Comparison of ENCODE assay signal across 13 cellular contexts in genomic region chr5:139276426-139276825, GRCh38. TPM values are rescaled to one million over a fixed set of nuclear protein-coding genes. Genes with fewer than 3 reads are reported as not detected.
DNase-seq lines count a peak whose midpoint lies in the region; ATAC-seq and TF ChIP-seq lines count a peak whose summit lies in the region.
"Had no signal": no experiment of that assay in that cellular context is flagged by ENCODE, and none has a peak within 500 bp of the region (broad histone marks: within the 10 kb centered on the region; RNA-seq: fewer than 3 reads in every experiment).

No MANE protein-coding gene starts in this region.

- H3K27me3 Mint-ChIP-seq in H9 (ENCODE audit: low read depth) (no peaks in the 10 kb centered on the region), nephron (ENCODE audit: low read depth) (no peaks in the 10 kb centered on the region)
- no peaks in the 10 kb centered on the region for H3K27me3 Mint-ChIP-seq in activated T-helper 17 cell treated with anti-CD3 and anti-CD28 coated beads, Interleukin-2, amount 50 U/mL, for 72 hours
- H3K27me3 Mint-ChIP-seq: T-helper 17 cell had no signal

- no peak overlapping the region for H2AK5ac ChIP-seq in H9 (ENCODE audit: insufficient read length, low read length)

- no peaks in the 10 kb centered on the region for H3K27me3 ChIP-seq in H9 (ENCODE audit: insufficient read depth, low read length)

- H3K4ac ChIP-seq in H9 (ENCODE audit: low read depth, low read length), result no peak overlapping the region

- H3K27ac ChIP-seq in C4-2B (peak overlapping the region; percentile 91), H9 (ENCODE audit: insufficient read length, low read depth, low read length) (peak overlapping the region; percentile 28)

- no peak overlapping the region for H3K56ac ChIP-seq in H9 (ENCODE audit: insufficient read length, low read depth, low read length)

- H3K18ac ChIP-seq in H9 (ENCODE audit: insufficient read length, low read depth, low read length), result no peak overlapping the region

- DNase-seq in H9 (no peak), foreskin melanocyte (no peak), COR-L47 (lab: John Stamatoyannopoulos, UW) (no peak), C1 segment of cervical spinal cord (lab: John Stamatoyannopoulos, UW) (no peak)
- DNase-seq: activated naive CD4-positive, alpha-beta T cell treated with Interleukin-2 at 50 U/mL for 16 hours; left ventricle myocardium superior; NCI-H524 treated with DMSO at 0.1 percent for 48 hours; stimulated activated naive CD4-positive, alpha-beta T cell treated with Interleukin-2 at 50 U/mL for 16 hours; T-helper 17 cell had no signal

- H3K9me3 Mint-ChIP-seq in H9 (peaks cover 3% of the 10 kb centered on the region in 2 experiments; a peak in 2 of 5 replicates), nephron (no peaks in the 10 kb centered on the region)
- H3K9me3 Mint-ChIP-seq in activated T-helper 17 cell treated with anti-CD3 and anti-CD28 coated beads, Interleukin-2, amount 50 U/mL, for 72 hours, result no peaks in the 10 kb centered on the region

- TF ChIP-seq CTCF in C4-2B (conservative IDR thresholded peaks at IDR 0.05), result no peak
- TF ChIP-seq CTCF in H9 (conservative IDR thresholded peaks at IDR 0.05), result no peak
- no peak for TF ChIP-seq CTCF in nephron (IDR thresholded peaks at IDR 0.05; ENCODE audit: unreplicated experiment in 3 of 3)

- H3K4me1 ChIP-seq in H9 (ENCODE audit: insufficient read depth, low read length), result peaks cover 8% of the 10 kb centered on the region

- H2BK12ac ChIP-seq in H9 (ENCODE audit: insufficient read length, low read depth, low read length), result no peak overlapping the region

- H4K20me1 ChIP-seq in H9 (ENCODE audit: control insufficient read depth, insufficient read depth, insufficient read length), result no peaks in the 10 kb centered on the region

- no peak overlapping the region for H2BK5ac ChIP-seq in H9 (ENCODE audit: insufficient read length, low read length)

- no peak overlapping the region for H3K23ac ChIP-seq in H9 (ENCODE audit: insufficient read length, low read depth, low read length)

- H2AFZ ChIP-seq in H9 (ENCODE audit: low read length), result no peak overlapping the region

- no peak overlapping the region for H4K5ac ChIP-seq in H9 (ENCODE audit: insufficient read length, low read depth, low read length)

- H4K8ac ChIP-seq in H9 (replicated peaks; ENCODE audit: insufficient read length, low read depth, low read length), result no peak overlapping the region

- H3K4me3 Mint-ChIP-seq in H9, result peak overlapping the region; percentile 94 to 98
- H3K4me3 Mint-ChIP-seq in activated T-helper 17 cell treated with anti-CD3 and anti-CD28 coated beads, Interleukin-2, amount 50 U/mL, for 72 hours, result peak overlapping the region; percentile 97
- peak overlapping the region in 2 of 3 experiments; percentile 29 to 56 for H3K4me3 Mint-ChIP-seq in nephron

- H3T11ph ChIP-seq in H9 (ENCODE audit: low read length), result no peak overlapping the region

- no peaks in the 10 kb centered on the region for H3K9me3 ChIP-seq in H9 (ENCODE audit: control insufficient read depth, low read depth, low read length)

- H3K36me3 Mint-ChIP-seq in H9 (ENCODE audit: insufficient read depth in 1 of 3, low read depth in 3 of 3), result peaks cover 54 to 69% (median 60%) of the 10 kb centered on the region in 3 experiments
- H3K36me3 Mint-ChIP-seq in activated T-helper 17 cell treated with anti-CD3 and anti-CD28 coated beads, Interleukin-2, amount 50 U/mL, for 72 hours (ENCODE audit: low read depth), result peaks cover 77% of the 10 kb centered on the region
- H3K36me3 Mint-ChIP-seq in nephron (ENCODE audit: low read depth), result no peaks in the 10 kb centered on the region

- H4K91ac ChIP-seq in H9 (ENCODE audit: insufficient read length, low read depth, low read length), result no peak overlapping the region

- H2BK120ac ChIP-seq in H9 (ENCODE audit: low read depth, low read length, poor library complexity, severe bottlenecking), result no peak overlapping the region

- no peak for ATAC-seq in activated T-helper 17 cell treated with anti-CD3 and anti-CD28 coated beads, Interleukin-2, amount 50 U/mL, for 72 hours (replicated peaks)
- ATAC-seq in GM21381 (IDR thresholded peaks at IDR 0.05; ENCODE audit: unreplicated experiment), result no peak
- ATAC-seq: left ventricle myocardium superior had no signal

- no peak overlapping the region for H3K14ac ChIP-seq in H9 (ENCODE audit: insufficient read depth, low read length)

- no peak overlapping the region for H2BK20ac ChIP-seq in H9 (ENCODE audit: low read depth, low read length, poor library complexity, severe bottlenecking)

- H2BK15ac ChIP-seq in H9 (ENCODE audit: low read depth, low read length), result no peak overlapping the region

- peaks cover 46 to 53% of the 10 kb centered on the region in 2 experiments for H3K4me1 Mint-ChIP-seq in H9
- H3K4me1 Mint-ChIP-seq in activated T-helper 17 cell treated with anti-CD3 and anti-CD28 coated beads, Interleukin-2, amount 50 U/mL, for 72 hours, result peaks cover 44% of the 10 kb centered on the region
- peaks cover 45% of the 10 kb centered on the region for H3K4me1 Mint-ChIP-seq in nephron

- H3K4me2 ChIP-seq in H9 (ENCODE audit: insufficient read depth, insufficient read length, low read length), result peak overlapping the region; percentile 84

- peak overlapping the region; percentile 94 for H3K9ac ChIP-seq in H9 (ENCODE audit: extremely low read depth, insufficient read length, low read length)

- H3K79me1 ChIP-seq in H9 (ENCODE audit: insufficient read depth, low read depth, low read length, poor library complexity, severe bottlenecking), result no peaks in the 10 kb centered on the region

- no CpG with 5 or more reads among the region's 2 CpGs for WGBS in H9 (ENCODE audit: extremely low coverage, insufficient read length, low lambda C conversion rate)

- H3K79me2 ChIP-seq in H9 (ENCODE audit: insufficient read depth, low read length), result peaks cover 14% of the 10 kb centered on the region; the same call in 1 of the 2 replicates

- peak overlapping the region; percentile 78 to 95 (median 87); a peak in 6 of 7 replicates for H3K27ac Mint-ChIP-seq in H9
- H3K27ac Mint-ChIP-seq in activated T-helper 17 cell treated with anti-CD3 and anti-CD28 coated beads, Interleukin-2, amount 50 U/mL, for 72 hours, result peak overlapping the region; percentile 85
- peak overlapping the region in 2 of 3 experiments; percentile 9 to 39 for H3K27ac Mint-ChIP-seq in nephron

- H3K23me2 ChIP-seq in H9 (ENCODE audit: insufficient read length, low read depth, low read length, poor library complexity, severe bottlenecking), result peaks cover 12% of the 10 kb centered on the region

RNA-seq across cellular contexts. Expression of gene MATR3, which starts 17.1 kb away (rescaled TPM):
- total RNA-seq in H9 (2021), result 267 and 278 TPM in 2 replicates
- total RNA-seq in activated T-helper 17 cell treated with anti-CD3 and anti-CD28 coated beads, Interleukin-2, amount 50 U/mL, for 72 hours, result 100 to 1,000 TPM; 184 to 204 TPM

Comparison
In these comparisons a context has a peak if more than half of its experiments do, and no peak if none do; other contexts are left out.
1. H3K27ac Mint-ChIP-seq: peak in every context shown above with its lines; median percentile 87 in H9; 85 in activated T-helper 17 cell treated with anti-CD3 and anti-CD28 coated beads, Interleukin-2, amount 50 U/mL, for 72 hours; 24 in nephron.
2. H3K4me3 Mint-ChIP-seq: peak in every context shown above with its lines; median percentile 97 in activated T-helper 17 cell treated with anti-CD3 and anti-CD28 coated beads, Interleukin-2, amount 50 U/mL, for 72 hours; 96 in H9; 42 in nephron.